In genomic region chr7:101173752-101174244, GRCh38 we compare ENCODE assay signal across 9 cellular contexts. TPM values are rescaled to one million over a fixed set of nuclear protein-coding genes. Genes with fewer than 3 reads are reported as not detected.
A peak's percentile ranks its signal among the peaks of the same experiment; 100 is the strongest.
DNase-seq lines count a peak whose midpoint lies in the region; ATAC-seq and TF ChIP-seq lines count a peak whose summit lies in the region.
"Had no signal": no experiment of that assay in that cellular context is flagged by ENCODE, and none has a peak within 500 bp of the region (broad histone marks: within the 10 kb centered on the region; RNA-seq: fewer than 3 reads in every experiment).

No MANE protein-coding gene starts in this region.

- no peak overlapping the region for H3K27ac Mint-ChIP-seq in endodermal cell

- no peaks in the 10 kb centered on the region for H3K9me3 ChIP-seq in endodermal cell (ENCODE audit: control insufficient read depth, low read length)

- no peak overlapping the region for H3K4me3 ChIP-seq in endodermal cell (ENCODE audit: low read length)

- H3K36me3 Mint-ChIP-seq in endodermal cell (ENCODE audit: low read depth) = peaks cover 2% of the 10 kb centered on the region

- no peak for TF ChIP-seq CTCF in GM13977 (IDR thresholded peaks at IDR 0.05; ENCODE audit: extremely low read depth, insufficient read depth, missing control alignments)
- no peak for TF ChIP-seq CTCF in endodermal cell (conservative IDR thresholded peaks at IDR 0.05)

- H3K9ac ChIP-seq in endodermal cell (ENCODE audit: extremely low read depth, low read length, poor library complexity, severe bottlenecking) = no peak overlapping the region

- H3K4me3 Mint-ChIP-seq in endodermal cell = peak overlapping the region; percentile 39

- WGBS in endodermal cell (ENCODE audit: insufficient coverage in 1 of 2, insufficient read length in 1 of 2), 2 experiments = 22 to 24% methylated on average over 12 to 16 of the region's 16 CpGs

- no peaks in the 10 kb centered on the region for H3K36me3 ChIP-seq in endodermal cell (ENCODE audit: control insufficient read depth, insufficient read depth, low read length)

- peaks cover 14% of the 10 kb centered on the region for H3K4me1 Mint-ChIP-seq in endodermal cell

- ATAC-seq in GM19324 (IDR thresholded peaks at IDR 0.05; ENCODE audit: low FRiP score, unreplicated experiment) (no peak), HG02571 (IDR thresholded peaks at IDR 0.05; ENCODE audit: unreplicated experiment) (no peak)

- peaks cover 91% of the 10 kb centered on the region for H3K27me3 ChIP-seq in endodermal cell (ENCODE audit: control insufficient read depth, insufficient read depth, low read length, poor library complexity, severe bottlenecking)

- H3K9me3 Mint-ChIP-seq in endodermal cell = peaks cover 2% of the 10 kb centered on the region

- H3K27ac ChIP-seq in endodermal cell (ENCODE audit: low read depth, low read length) = no peak overlapping the region

- peaks cover 3% of the 10 kb centered on the region for H3K4me1 ChIP-seq in endodermal cell (ENCODE audit: control insufficient read depth, insufficient read depth, low read length)

- DNase-seq in GM13977 (ENCODE audit: low spot score) (peak; percentile 90), LoVo (ENCODE audit: low spot score) (peak; percentile 46), endodermal cell (peak; percentile 94), GF-D8 (lab: John Stamatoyannopoulos, UW) (no peak)
- peak; percentile 83 for DNase-seq in activated CD4-positive, alpha-beta T cell treated with anti-CD3 and anti-CD28 coated beads for 48 hours
- DNase-seq in stimulated activated CD4-positive, alpha-beta T cell treated with anti-CD3 and anti-CD28 coated beads, Interleukin-15, amount 100 ng/mL, for 48 hours (ENCODE audit: low read depth in 2 of 2) = peak; percentile 52 to 60

- H3K27me3 Mint-ChIP-seq in endodermal cell (ENCODE audit: insufficient read depth) = peaks cover 100% of the 10 kb centered on the region

- in situ Hi-C loops in GM13977 (cut with MboI; ENCODE audit: low pct_unique_long_range_greater_than_20kb, low sequenced_read_pairs, unreplicated experiment) = no loop called here

RNA-seq across cellular contexts. Expression of gene NAT16, which starts 6.3 kb away (rescaled TPM):
- total RNA-seq in endodermal cell = under 1 TPM; 0.15 to 0.20 TPM
- 1.4 TPM for polyA plus RNA-seq in endodermal cell (2013, experiment 1 of 2)
- 0.95 TPM for polyA plus RNA-seq in endodermal cell (2013, experiment 2 of 2)
- total RNA-seq: pulmonary artery endothelial cell had no signal

RNA-seq across cellular contexts. Expression of gene VGF, which starts 8.4 kb away (rescaled TPM):
- 1 to 10 TPM in 1 of 2 donors, not detected in 1; 2.8 TPM for total RNA-seq in endodermal cell
- 2.1 TPM for polyA plus RNA-seq in endodermal cell (2013, experiment 1 of 2)
- polyA plus RNA-seq in endodermal cell (2013, experiment 2 of 2) = 5.1 TPM

RNA-seq across cellular contexts. Expression of gene AP1S1, which starts 19.5 kb away (rescaled TPM):
- total RNA-seq in endodermal cell = 10 to 100 TPM; 43.8 to 50.2 TPM
- polyA plus RNA-seq in endodermal cell (2013, experiment 1 of 2) = 59.8 TPM
- polyA plus RNA-seq in endodermal cell (2013, experiment 2 of 2) = 59.3 TPM

RNA-seq across cellular contexts. Expression of gene MOGAT3, which starts 27.0 kb away (rescaled TPM):
- 1 to 10 TPM in 1 of 2 donors, not detected in 1; 1.3 TPM for total RNA-seq in endodermal cell
- polyA plus RNA-seq in endodermal cell (2013, experiment 1 of 2) = not detected
- polyA plus RNA-seq in endodermal cell (2013, experiment 2 of 2) = not detected
- total RNA-seq: pulmonary artery endothelial cell had no signal

RNA-seq across cellular contexts. Expression of gene PLOD3, which starts 43.6 kb away (rescaled TPM):
- 10 to 100 TPM; 53.9 to 65.5 TPM for total RNA-seq in endodermal cell
- polyA plus RNA-seq in endodermal cell (2013, experiment 1 of 2) = 45.3 TPM
- polyA plus RNA-seq in endodermal cell (2013, experiment 2 of 2) = 40.0 TPM
